Comparison of ENCODE assay signal across 13 cellular contexts in the genomic region with DNA sequence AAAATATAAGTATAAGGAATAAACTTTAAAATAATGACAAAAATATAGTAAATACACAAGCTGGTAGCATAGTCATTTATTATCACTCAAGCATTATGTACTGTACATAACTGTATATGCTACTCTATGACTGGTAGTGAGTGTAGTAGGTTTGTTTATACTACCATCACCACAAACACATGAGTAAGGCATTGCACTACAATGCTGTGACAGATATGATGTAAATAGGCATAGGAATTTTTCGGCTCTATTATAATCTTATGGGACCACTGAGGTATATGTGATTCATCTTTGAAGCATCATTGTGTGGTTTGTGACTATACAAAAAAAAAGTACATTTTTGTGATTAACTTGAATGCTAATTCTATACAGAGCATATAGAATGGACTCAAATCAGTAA. TPM values are rescaled to one million over a fixed set of nuclear protein-coding genes. Genes with fewer than 3 reads are reported as not detected.
DNase-seq lines count a peak whose midpoint lies in the region; ATAC-seq and TF ChIP-seq lines count a peak whose summit lies in the region.
"Had no signal": no experiment of that assay in that cellular context is flagged by ENCODE, and none has a peak within 500 bp of the region (broad histone marks: within the 10 kb centered on the region; RNA-seq: fewer than 3 reads in every experiment).

No MANE protein-coding gene starts in this region.

- H3K4me3 ChIP-seq in AG10803 (ENCODE audit: low read length) (no peak overlapping the region), brain microvascular endothelial cell (ENCODE audit: low read depth, low read length) (no peak overlapping the region)
- H3K4me3 ChIP-seq: sigmoid colon had no signal

- no peak for TF ChIP-seq CTCF in AG10803 (conservative IDR thresholded peaks at IDR 0.05; ENCODE audit: low read length)
- TF ChIP-seq CTCF in brain microvascular endothelial cell (IDR thresholded peaks at IDR 0.05; ENCODE audit: low read depth, low read length, missing control alignments): no peak

- in situ Hi-C loops in brain microvascular endothelial cell (cut with HindIII; ENCODE audit: low pct_ligation_motif_present, low sequenced_read_pairs): no loop called here

- H3K27ac ChIP-seq in brain microvascular endothelial cell: peak overlapping the region; percentile 97
- H3K27ac ChIP-seq in caudate nucleus (ENCODE audit: low read depth, low read length): no peak overlapping the region
- H3K27ac ChIP-seq: sigmoid colon had no signal

- DNase-seq in AG10803 (ENCODE audit: low read depth) (peak; percentile 85), NCI-H460 (ENCODE audit: extremely low read depth, low read depth) (peak; percentile 40), brain microvascular endothelial cell (peak; percentile 86), iris pigment epithelial cell (ENCODE audit: low read depth) (peak; percentile 95), caudate nucleus (lab: John Stamatoyannopoulos, UW) (no peak), KG1 (lab: John Stamatoyannopoulos, UW) (no peak)
- DNase-seq: H9, Kasumi-1, NCI-H1694 treated with DMSO at 0.1 percent for 48 hours, sigmoid colon had no signal

- no peaks in the 10 kb centered on the region for H3K27me3 ChIP-seq in brain microvascular endothelial cell (replicated peaks)
- H3K27me3 ChIP-seq: sigmoid colon had no signal

- H3K36me3 ChIP-seq in brain microvascular endothelial cell (replicated peaks): no peaks in the 10 kb centered on the region
- H3K36me3 ChIP-seq: sigmoid colon had no signal

- ATAC-seq in GM21528 (IDR thresholded peaks at IDR 0.05; ENCODE audit: low FRiP score, unreplicated experiment) (no peak), HG02973 (IDR thresholded peaks at IDR 0.05; ENCODE audit: unreplicated experiment) (no peak)
- ATAC-seq: activated CD4-positive, CD25-positive, alpha-beta regulatory T cell treated with anti-CD3 and anti-CD28 coated beads, Interleukin-2, amount 50 U/mL, for 24 hours had no signal

RNA-seq across cellular contexts. Expression of gene FBN1, which starts 35.3 kb away (rescaled TPM):
- 9.3 and 9.9 TPM in 2 replicates for total RNA-seq in NCI-H460 (2014; rRNA removed; shearing (Covaris generic))
- polyA plus RNA-seq in NCI-H460 (2014; cell fraction: nucleus; rRNA removed): 9.4 and 12.1 TPM in 2 replicates

Comparison
In these comparisons a context has a peak if more than half of its experiments do, and no peak if none do; other contexts are left out.
1. DNase-seq: peak in AG10803 (single experiment), NCI-H460 (single experiment), brain microvascular endothelial cell (single experiment) and iris pigment epithelial cell (single experiment); none in caudate nucleus (0 of 61) and KG1 (single experiment).